14 cellular contexts compared by ENCODE assay signal in the genomic region with DNA sequence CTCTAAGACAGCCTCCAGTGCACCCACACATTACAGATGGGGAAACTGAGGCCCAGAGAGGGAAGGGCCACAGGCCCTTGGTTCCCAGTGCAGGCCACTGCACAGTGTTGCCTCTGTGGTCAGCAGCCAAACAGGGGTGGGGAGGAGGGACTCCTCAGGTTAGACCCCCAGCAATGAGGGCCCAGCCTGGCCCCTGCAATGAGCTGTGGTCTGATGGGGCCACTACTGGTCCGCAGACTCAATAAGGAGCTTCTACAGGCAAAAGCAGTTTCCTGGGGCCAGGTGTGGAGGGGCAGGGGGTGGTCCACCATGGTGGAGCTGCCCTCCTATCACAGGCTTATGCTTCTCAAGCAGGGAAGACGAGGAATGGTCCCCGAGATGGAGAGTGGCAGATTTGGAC.
DNase-seq lines count a peak whose midpoint lies in the region; ATAC-seq, FAIRE-seq and TF ChIP-seq lines count a peak whose summit lies in the region.
"Had no signal": no experiment of that assay in that cellular context is flagged by ENCODE, and none has a peak within 500 bp of the region (broad histone marks: within the 10 kb centered on the region; RNA-seq: fewer than 3 reads in every experiment).

No MANE protein-coding gene starts in this region.

- intact Hi-C loops in colonic mucosa (cut with DNase I) = no loop called here

- no peak overlapping the region for H3K27ac Mint-ChIP-seq in astrocyte (ENCODE audit: unreplicated experiment)
- H3K27ac Mint-ChIP-seq: CD8-positive, alpha-beta memory T cell had no signal

- peaks cover 0 to 15% (median 0%) of the 10 kb centered on the region in 11 experiments; a peak in 2 of 22 replicates for H3K27me3 ChIP-seq in BLaER1 treated with 17β-estradiol and CSF1 and Interleukin-3, amounts not matched to agents 10 nM and 100 nM
- H3K27me3 ChIP-seq in astrocyte (ENCODE audit: insufficient read depth, low read length) (no peaks in the 10 kb centered on the region), foreskin keratinocyte (no peaks in the 10 kb centered on the region), osteoblast (ENCODE audit: insufficient read depth, low read length) (peaks cover 3% of the 10 kb centered on the region), colonic mucosa (no peaks in the 10 kb centered on the region)
- H3K27me3 ChIP-seq: BE2C had no signal

- no peak overlapping the region for H2AFZ ChIP-seq in astrocyte (ENCODE audit: low read depth, low read length)
- H2AFZ ChIP-seq in osteoblast (ENCODE audit: low read length) = no peak overlapping the region

- H3K27ac ChIP-seq in BLaER1 treated with 17β-estradiol and CSF1 and Interleukin-3, amounts not matched to agents 10 nM and 100 nM = no peak overlapping the region
- H3K27ac ChIP-seq in astrocyte (ENCODE audit: low read depth, low read length) (no peak overlapping the region), foreskin keratinocyte (peak overlapping the region; percentile 50), osteoblast (ENCODE audit: low read depth, low read length) (peak overlapping the region; percentile 50), colonic mucosa (no peak overlapping the region)

- DNase-seq in astrocyte (ENCODE audit: low read depth) (no peak), foreskin keratinocyte (no peak), osteoblast (ENCODE audit: insufficient read length, low spot score, missing footprints) (peak; percentile 58), DMS153 (lab: John Stamatoyannopoulos, UW) (no peak), colonic mucosa (no peak)
- DNase-seq: CD8-positive, alpha-beta memory T cell; DMS53; GF-D8 had no signal

- no peaks in the 10 kb centered on the region for H3K36me3 ChIP-seq in BLaER1 treated with 17β-estradiol and CSF1 and Interleukin-3, amounts not matched to agents 10 nM and 100 nM
- no peaks in the 10 kb centered on the region for H3K36me3 ChIP-seq in astrocyte (ENCODE audit: insufficient read depth, low read length)
- no peaks in the 10 kb centered on the region for H3K36me3 ChIP-seq in osteoblast (ENCODE audit: insufficient read depth, low read length)
- H3K36me3 ChIP-seq in colonic mucosa = no peaks in the 10 kb centered on the region
- H3K36me3 ChIP-seq: BE2C had no signal

- no peaks in the 10 kb centered on the region for H3K9me3 ChIP-seq in BLaER1 treated with 17β-estradiol and CSF1 and Interleukin-3, amounts not matched to agents 10 nM and 100 nM (replicated peaks in 1 of 11)
- H3K9me3 ChIP-seq in astrocyte (ENCODE audit: insufficient read depth, low read depth, low read length) (no peaks in the 10 kb centered on the region), osteoblast (ENCODE audit: low read depth, low read length) (no peaks in the 10 kb centered on the region), colonic mucosa (no peaks in the 10 kb centered on the region)
- H3K9me3 ChIP-seq: BE2C, Caco-2 had no signal

- H3K27me3 Mint-ChIP-seq in astrocyte (ENCODE audit: low read depth, unreplicated experiment) = peaks cover 2% of the 10 kb centered on the region

- no peak for FAIRE-seq in astrocyte (lab: Jason Lieb, UNC)
- FAIRE-seq: A204.1, H54 had no signal

- no peak overlapping the region for H3K9ac ChIP-seq in BLaER1 treated with 17β-estradiol and CSF1 and Interleukin-3, amounts not matched to agents 10 nM and 100 nM
- H3K9ac ChIP-seq in astrocyte (ENCODE audit: low read length) (no peak overlapping the region), colonic mucosa (ENCODE audit: low read depth in 2 of 2, low read length in 2 of 2) (no peak overlapping the region)

- peak overlapping the region; percentile 8 to 88 (median 66); a peak in 19 of 22 replicates for H3K4me2 ChIP-seq in BLaER1 treated with 17β-estradiol and CSF1 and Interleukin-3, amounts not matched to agents 10 nM and 100 nM
- H3K4me2 ChIP-seq in astrocyte (ENCODE audit: low read length) = peak overlapping the region; percentile 7
- H3K4me2 ChIP-seq in osteoblast (ENCODE audit: insufficient read depth, low read length) = no peak overlapping the region

- TF ChIP-seq CTCF in astrocyte (IDR thresholded peaks at IDR 0.05; ENCODE audit: insufficient read depth, low read depth, low read length) (no peak), foreskin keratinocyte (conservative IDR thresholded peaks at IDR 0.05) (no peak), osteoblast (IDR thresholded peaks at IDR 0.05; ENCODE audit: extremely low read depth, low read depth, low read length) (no peak), colonic mucosa (IDR thresholded peaks at IDR 0.05) (no peak)

- H3K79me2 ChIP-seq in astrocyte (ENCODE audit: insufficient read depth, low read length) (no peaks in the 10 kb centered on the region), osteoblast (ENCODE audit: insufficient read depth, low read length) (no peaks in the 10 kb centered on the region)

- H3K4me1 Mint-ChIP-seq in astrocyte (ENCODE audit: low read depth, unreplicated experiment) = peaks cover 44% of the 10 kb centered on the region
- H3K4me1 Mint-ChIP-seq: CD8-positive, alpha-beta memory T cell had no signal

- no peak overlapping the region for H3K4me3 Mint-ChIP-seq in astrocyte (ENCODE audit: unreplicated experiment)
- H3K4me3 Mint-ChIP-seq: CD8-positive, alpha-beta memory T cell had no signal

- H3K36me3 Mint-ChIP-seq in astrocyte (ENCODE audit: low read depth, unreplicated experiment) = no peaks in the 10 kb centered on the region
- H3K36me3 Mint-ChIP-seq: CD8-positive, alpha-beta memory T cell had no signal

- H3K4me1 ChIP-seq in BLaER1 treated with 17β-estradiol and CSF1 and Interleukin-3, amounts not matched to agents 10 nM and 100 nM = peaks cover 27 to 94% (median 82%) of the 10 kb centered on the region in 10 experiments
- H3K4me1 ChIP-seq in astrocyte (ENCODE audit: insufficient read depth, low read length) = peaks cover 41% of the 10 kb centered on the region
- peaks cover 16% of the 10 kb centered on the region for H3K4me1 ChIP-seq in foreskin keratinocyte
- H3K4me1 ChIP-seq in osteoblast (ENCODE audit: insufficient read depth, low read length) = peaks cover 25% of the 10 kb centered on the region
- H3K4me1 ChIP-seq in colonic mucosa = no peaks in the 10 kb centered on the region

- no peak overlapping the region for H3K4me3 ChIP-seq in BLaER1 treated with 17β-estradiol and CSF1 and Interleukin-3, amounts not matched to agents 10 nM and 100 nM
- H3K4me3 ChIP-seq in astrocyte (ENCODE audit: insufficient read depth, low read depth, low read length) (no peak overlapping the region), osteoblast (ENCODE audit: insufficient read depth, low read length) (no peak overlapping the region), colonic mucosa (no peak overlapping the region)

- H3K9me3 Mint-ChIP-seq in astrocyte (ENCODE audit: unreplicated experiment) = no peaks in the 10 kb centered on the region
- H3K9me3 Mint-ChIP-seq: CD8-positive, alpha-beta memory T cell had no signal

- no peaks in the 10 kb centered on the region; a peak in 1 of 22 replicates for H4K20me1 ChIP-seq in BLaER1 treated with 17β-estradiol and CSF1 and Interleukin-3, amounts not matched to agents 10 nM and 100 nM
- H4K20me1 ChIP-seq in astrocyte (ENCODE audit: insufficient read depth, low read length) = no peaks in the 10 kb centered on the region
- no peaks in the 10 kb centered on the region for H4K20me1 ChIP-seq in osteoblast (ENCODE audit: insufficient read depth, low read length)

- ATAC-seq in foreskin keratinocyte (no peak), HG02885 (IDR thresholded peaks at IDR 0.05; ENCODE audit: poor library complexity, unreplicated experiment) (no peak)

Comparison
In these comparisons a context has a peak if more than half of its experiments do, and no peak if none do; other contexts are left out.
1. H3K27ac ChIP-seq: peak in foreskin keratinocyte (single experiment) and osteoblast (single experiment); none in BLaER1 treated with 17β-estradiol and CSF1 and Interleukin-3, amounts not matched to agents 10 nM and 100 nM (0 of 11), astrocyte (single experiment) and colonic mucosa (single experiment).